ENCODE assay signal across 7 cellular contexts in the genomic region with DNA sequence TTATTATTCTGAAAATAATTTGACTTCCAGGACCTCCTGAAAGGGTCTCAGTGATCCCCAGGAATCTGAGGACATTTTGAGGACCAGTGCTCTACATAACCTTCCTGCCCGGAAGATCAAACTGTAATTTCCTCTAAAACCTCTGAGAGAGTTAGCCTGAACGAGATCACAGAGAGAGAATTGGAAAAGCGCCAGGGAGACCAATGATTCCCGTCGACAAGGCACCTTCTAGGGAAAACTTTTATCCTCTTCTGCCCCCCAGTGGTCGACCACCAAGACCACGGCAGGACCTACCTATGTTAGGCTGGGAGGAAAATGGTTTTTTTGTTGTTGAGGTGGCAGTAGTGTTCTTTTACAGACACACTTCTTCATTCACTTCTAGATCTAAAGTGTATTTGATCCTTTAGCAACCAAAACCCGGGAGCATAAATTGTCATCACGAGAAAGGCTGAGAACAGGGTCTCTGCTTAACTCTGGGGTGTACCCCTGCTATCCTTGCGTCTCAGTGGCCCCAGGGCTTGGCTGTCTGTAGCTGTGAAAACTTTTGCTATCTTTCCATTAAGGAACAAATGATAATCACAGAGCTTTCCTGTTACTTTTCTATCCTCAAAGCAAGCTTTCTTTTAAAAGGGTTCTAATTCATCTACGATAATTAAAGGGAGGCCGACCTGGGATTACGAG.
DNase-seq lines count a peak whose midpoint lies in the region; ATAC-seq, FAIRE-seq and TF ChIP-seq lines count a peak whose summit lies in the region.

No MANE protein-coding gene starts in this region.

- no peak overlapping the region for H2BK120ac ChIP-seq in H1 (replicated peaks; ENCODE audit: low read depth, low read length)

- no peak overlapping the region for H3K23ac ChIP-seq in H1 (ENCODE audit: insufficient read length)

- peak; percentile 66 for ATAC-seq in lung (ENCODE audit: insufficient read depth, low FRiP score)
- no peak for ATAC-seq in GM19467 (IDR thresholded peaks at IDR 0.05; ENCODE audit: unreplicated experiment)

- H2BK20ac ChIP-seq in H1 (ENCODE audit: low read length), result no peak overlapping the region; the same call in 1 of the 2 replicates

- H3K23me2 ChIP-seq in H1 (ENCODE audit: low read depth, low read length), result no peaks in the 10 kb centered on the region

- H3K36me3 ChIP-seq in H1 (ENCODE audit: control insufficient read depth in 2 of 4, insufficient read depth in 4 of 4, low read length in 3 of 4) (no peaks in the 10 kb centered on the region), lung (ENCODE audit: control insufficient read depth in 2 of 2, insufficient read depth in 2 of 2, low read length in 2 of 2) (no peaks in the 10 kb centered on the region)

- H3K27me3 ChIP-seq in H1 (replicated peaks in 1 of 4; ENCODE audit: control insufficient read depth in 3 of 4, extremely low read depth in 1 of 4, insufficient read depth in 3 of 4, low read length in 3 of 4), result no peaks in the 10 kb centered on the region
- H3K27me3 ChIP-seq in lung (ENCODE audit: control insufficient read depth, insufficient read depth), result no peaks in the 10 kb centered on the region

- H2BK15ac ChIP-seq in H1 (ENCODE audit: low read length), result no peak overlapping the region

- CTCF ChIA-PET in H1 (lab: Charles Lee; ENCODE audit: partially characterized antibody), result interaction anchor here (0.6 to 5.1 kb wide), 32 partner anchors 9 to 585 kb away, joined by 3 to 67 read pairs (median 5); a partner anchor contains a TSS

- no peak overlapping the region for H2BK5ac ChIP-seq in H1 (ENCODE audit: low read depth, low read length)

- H3K4me1 ChIP-seq in H1 (replicated peaks in 1 of 4; ENCODE audit: control insufficient read depth in 3 of 4, insufficient read depth in 4 of 4, low read length in 3 of 4) (no peaks in the 10 kb centered on the region), lung (ENCODE audit: control insufficient read depth in 2 of 2, insufficient read depth in 2 of 2, low read length in 2 of 2) (no peaks in the 10 kb centered on the region)

- no peaks in the 10 kb centered on the region for H3K79me1 ChIP-seq in H1 (ENCODE audit: low read depth, low read length)

- TF ChIP-seq CTCF in GM12874 (IDR thresholded peaks at IDR 0.05; ENCODE audit: insufficient read depth, low read depth, low read length) (peak; percentile 25; the same call in 1 of the 2 replicates), H1 (IDR thresholded peaks at IDR 0.05; ENCODE audit: control extremely low read depth in 1 of 3, insufficient read depth in 1 of 3, low read depth in 1 of 3, low read length in 3 of 3) (peak; percentile 68 to 86 (median 85)), lung (IDR thresholded peaks at IDR 0.05; ENCODE audit: control extremely low read depth, extremely low read depth) (peak; percentile 48)

- H3K79me2 ChIP-seq in H1 (ENCODE audit: control insufficient read depth in 1 of 2, insufficient read depth in 2 of 2, low read length in 2 of 2), result no peaks in the 10 kb centered on the region

- H2BK12ac ChIP-seq in H1 (ENCODE audit: low read depth, low read length), result no peak overlapping the region

- H3K14ac ChIP-seq in H1 (ENCODE audit: insufficient read length), result no peak overlapping the region

- H3K4me3 ChIP-seq in H1 (ENCODE audit: extremely low read depth in 1 of 4, insufficient read depth in 2 of 4, low read depth in 3 of 4, low read length in 4 of 4) (no peak overlapping the region), lung (no peak overlapping the region)

- no peaks in the 10 kb centered on the region for H4K20me1 ChIP-seq in H1 (replicated peaks in 1 of 2; ENCODE audit: control insufficient read depth in 1 of 2, insufficient read depth in 2 of 2, low read length in 2 of 2)

- H3K9ac ChIP-seq in H1 (replicated peaks in 1 of 4; ENCODE audit: extremely low read depth in 1 of 4, low read depth in 3 of 4, low read length in 3 of 4), result no peak overlapping the region

- peak; percentile 93 to 95 for TF ChIP-seq RAD21 in H1 (IDR thresholded peaks at IDR 0.05 in 1 of 2, conservative IDR thresholded peaks at IDR 0.05 in 1 of 2; ENCODE audit: low read depth in 2 of 2, low read length in 2 of 2)

- H3K4ac ChIP-seq in H1 (replicated peaks; ENCODE audit: insufficient read length, low read depth, low read length), result no peak overlapping the region

- H3K27ac ChIP-seq in H1 (ENCODE audit: low read depth, low read length) (no peak overlapping the region), lung (ENCODE audit: low read depth in 1 of 2, low read length in 1 of 2) (no peak overlapping the region)

- no peak overlapping the region for H3K4me2 ChIP-seq in H1 (ENCODE audit: insufficient read depth in 1 of 2, low read depth in 2 of 2, low read length in 2 of 2)

- H3K18ac ChIP-seq in H1 (ENCODE audit: extremely low read depth, low read length), result no peak overlapping the region

- no peak for TF ChIP-seq EP300 in H1 (IDR thresholded peaks at IDR 0.05; ENCODE audit: borderline replicate concordance in 1 of 2, low read depth in 2 of 2, low read length in 2 of 2)

- POLR2A ChIA-PET in H1 (lab: Charles Lee; ENCODE audit: partially characterized antibody), result interaction anchor here (0.8 to 1.2 kb wide), 2 partner anchors 62 to 116 kb away, joined by 3 to 4 read pairs; a partner anchor contains a TSS

- FAIRE-seq in H1 (lab: Jason Lieb, UNC), result peak; percentile 92

- H4K8ac ChIP-seq in H1 (ENCODE audit: extremely low read depth, insufficient read depth, low read length), result no peak overlapping the region

- H3K9me3 ChIP-seq in H1 (ENCODE audit: insufficient read depth in 2 of 2, low read depth in 1 of 2, low read length in 1 of 2), result peaks cover 11 to 13% of the 10 kb centered on the region in 2 experiments; a peak in 2 of 4 replicates
- peaks cover 3 to 7% of the 10 kb centered on the region in 2 donors for H3K9me3 ChIP-seq in lung (ENCODE audit: control insufficient read depth in 2 of 2, insufficient read depth in 1 of 2, low read length in 1 of 2)

- H4K91ac ChIP-seq in H1 (replicated peaks; ENCODE audit: insufficient read length, low read length), result no peak overlapping the region

- no peak overlapping the region for H3K56ac ChIP-seq in H1 (replicated peaks; ENCODE audit: insufficient read length, low read depth, low read length)

- no peak overlapping the region for H2AK5ac ChIP-seq in H1 (ENCODE audit: low read depth, low read length)

- no peak for TF ChIP-seq POLR2A in H1 (IDR thresholded peaks at IDR 0.05; ENCODE audit: control extremely low read depth in 1 of 2, low read depth in 2 of 2, low read length in 2 of 2)

- H2AFZ ChIP-seq in H1 (ENCODE audit: low read length), result peak overlapping the region; percentile 87

- DNase-seq in NCI-H146 treated with DMSO at 0.1 percent for 48 hours (lab: John Stamatoyannopoulos, UW; ENCODE audit: unreplicated experiment), result peak; percentile 20
- peak; percentile 35 for DNase-seq in UCSD-AML1 (lab: John Stamatoyannopoulos, UW; ENCODE audit: unreplicated experiment)
- peak; percentile 62 to 84 for DNase-seq in H1 (ENCODE audit: low read depth in 1 of 2, low spot score in 2 of 2)
- DNase-seq in lung (ENCODE audit: low spot score), result peak; percentile 68
- DNase-seq in stimulated activated CD8-positive, alpha-beta memory T cell treated with anti-CD3 and anti-CD28 coated beads, Interleukin-4, amount 100 ng/mL, for 1 hour (ENCODE audit: low read depth in 2 of 2, low spot score in 1 of 2), result peak; percentile 5 to 12

- H4K5ac ChIP-seq in H1 (ENCODE audit: insufficient read length, low read depth, low read length), result no peak overlapping the region

- 34% methylated on average over 13 of the region's 13 CpGs; no CpG with 5 or more reads in 1 of the 2 experiments for WGBS in H1 (ENCODE audit: extremely low coverage in 1 of 2, insufficient coverage in 1 of 2, insufficient read length in 1 of 2, insufficient replicate concordance in 2 of 2, low coverage in 1 of 2, low lambda C conversion rate in 2 of 2, missing lambda C conversion rate in 1 of 2), 2 experiments
- WGBS in lung, 2 donors, result 32% methylated on average over 13 of the region's 13 CpGs

TF ChIP-seq in H1, 55 proteins besides CTCF, POLR2A, EP300 and RAD21 (continues in another document):
- TF ChIP-seq GABPA (IDR thresholded peaks at IDR 0.05; ENCODE audit: borderline replicate concordance, insufficient read depth, low read length) (no peak), CHD1 (IDR thresholded peaks at IDR 0.05; ENCODE audit: low read depth, low read length) (no peak), RNF2 (IDR thresholded peaks at IDR 0.05; ENCODE audit: borderline replicate concordance, low read depth, low read length, missing control alignments, poor library complexity, severe bottlenecking) (no peak)

Comparison
In these comparisons a context has a peak if more than half of its experiments do, and no peak if none do; other contexts are left out.
1. CTCF ChIP-seq: peak in every context shown above with its lines; median percentile 85 in H1; 48 in lung; 25 in GM12874.
2. DNase-seq: peak in every context shown above with its lines; median percentile 73 in H1; 68 in lung; 35 in UCSD-AML1; 20 in NCI-H146 treated with DMSO at 0.1 percent for 48 hours; 8 in stimulated activated CD8-positive, alpha-beta memory T cell treated with anti-CD3 and anti-CD28 coated beads, Interleukin-4, amount 100 ng/mL, for 1 hour.